ENCODE assay signal across 32 cellular contexts in genomic region chr3:11198495-11198894, GRCh38.
"Had no signal": no experiment of that assay in that cellular context is flagged by ENCODE, and none has a peak within 500 bp of the region (broad histone marks: within the 10 kb centered on the region; RNA-seq: fewer than 3 reads in every experiment).

No MANE protein-coding gene starts in this region.

- H3K9me3 ChIP-seq: breast epithelium, pancreas, psoas muscle, sigmoid colon, tibial nerve had no signal

- H3K4me3 Mint-ChIP-seq: activated naive CD4-positive, alpha-beta T cell treated with anti-CD3 and anti-CD28 coated beads, Interleukin-2, amount 10 ng/mL, durations not matched to agents 7 days and 5 days; activated T-helper 1 cell treated with anti-CD3 and anti-CD28 coated beads, Interleukin-12 subunit alpha, Interleukin-12 subunit beta, Interleukin-2, Interleukin-4 antibody, amounts not matched to agents 30 ng/mL and 10 ng/mL and 1 ng/mL, durations not matched to agents 14 hours and 24 hours and 36 hours; central memory CD8-positive, alpha-beta T cell; mesothelial cell of epicardium; naive B cell; nephron progenitor cell; stimulated activated memory B cell treated with anti-CD40 and anti-IgM and Interleukin-4, amounts not matched to agents 10 μg/mL and 1 μg/mL and 100 μg/mL, for 72 hours had no signal

- H3K36me3 ChIP-seq: breast epithelium, pancreas, sigmoid colon, stomach, tibial nerve had no signal

- H3K36me3 Mint-ChIP-seq: activated naive CD4-positive, alpha-beta T cell treated with anti-CD3 and anti-CD28 coated beads, Interleukin-2, amount 10 ng/mL, durations not matched to agents 7 days and 5 days; mesothelial cell of epicardium; naive B cell; stimulated activated memory B cell treated with anti-CD40 and anti-IgM and Interleukin-4, amounts not matched to agents 10 μg/mL and 1 μg/mL and 100 μg/mL, for 72 hours had no signal

- H3K9me3 Mint-ChIP-seq: activated naive CD4-positive, alpha-beta T cell treated with anti-CD3 and anti-CD28 coated beads, Interleukin-2, amount 10 ng/mL, durations not matched to agents 7 days and 5 days; activated T-helper 1 cell treated with anti-CD3 and anti-CD28 coated beads, Interleukin-12 subunit alpha, Interleukin-12 subunit beta, Interleukin-2, Interleukin-4 antibody, amounts not matched to agents 30 ng/mL and 10 ng/mL and 1 ng/mL, durations not matched to agents 14 hours and 24 hours and 36 hours; central memory CD8-positive, alpha-beta T cell had no signal

- H3K4me1 ChIP-seq: breast epithelium, pancreas had no signal

- H3K27ac ChIP-seq: pancreas, psoas muscle, VCaP had no signal

- H3K27ac Mint-ChIP-seq: activated naive CD4-positive, alpha-beta T cell treated with anti-CD3 and anti-CD28 coated beads, Interleukin-2, amount 10 ng/mL, durations not matched to agents 7 days and 5 days; activated T-helper 1 cell treated with anti-CD3 and anti-CD28 coated beads, Interleukin-12 subunit alpha, Interleukin-12 subunit beta, Interleukin-2, Interleukin-4 antibody, amounts not matched to agents 30 ng/mL and 10 ng/mL and 1 ng/mL, durations not matched to agents 14 hours and 24 hours and 36 hours; naive B cell; nephron progenitor cell; stimulated activated memory B cell treated with anti-CD40 and anti-IgM and Interleukin-4, amounts not matched to agents 10 μg/mL and 1 μg/mL and 100 μg/mL, for 72 hours had no signal

- ATAC-seq: left cardiac atrium; left ventricle myocardium superior; pancreas; psoas muscle; stimulated activated memory B cell treated with anti-CD40 and anti-IgM and Interleukin-4, amounts not matched to agents 10 μg/mL and 1 μg/mL and 100 μg/mL, for 72 hours had no signal

- H3K4me3 ChIP-seq: breast epithelium, pancreas, psoas muscle, sigmoid colon, stomach, tibial nerve had no signal

- DNase-seq: activated CD4-positive, alpha-beta T cell treated with anti-CD3 and anti-CD28 coated beads for 4 hours; activated CD4-positive, alpha-beta T cell treated with anti-CD3 and anti-CD28 coated beads, Interleukin-2, amount 50 U/mL, for 48 hours; activated CD8-positive, alpha-beta memory T cell treated with anti-CD3 and anti-CD28 coated beads for 24 hours; activated effector memory CD4-positive, alpha-beta T cell treated with anti-CD3 and anti-CD28 coated beads, Interleukin-2, amount 50 U/mL, for 16 hours; activated naive CD4-positive, alpha-beta T cell treated with anti-CD3 and anti-CD28 coated beads, Interleukin-2, amount 10 ng/mL, durations not matched to agents 7 days and 5 days; amniotic stem cell; dermis blood vessel endothelial cell; effector CD4-positive, alpha-beta T cell; glutamatergic neuron; left cardiac atrium; left ventricle myocardium superior; naive B cell; nephron progenitor cell; pancreas; psoas muscle; sigmoid colon; small intestine; stimulated activated CD4-positive, alpha-beta T cell treated with anti-CD3 and anti-CD28 coated beads, Interleukin-1b, Interleukin-23, amount 100 ng/mL, for 48 hours; stimulated activated CD4-positive, alpha-beta T cell treated with anti-CD3 and anti-CD28 coated beads, Interleukin-4, amount 100 ng/mL, for 4 hours; stimulated activated CD8-positive, alpha-beta memory T cell treated with anti-CD3 and anti-CD28 coated beads, Interleukin-4, amount 100 ng/mL, for 48 hours; stomach had no signal

- FAIRE-seq: colon, frontal cortex, keratinocyte, pancreas, small intestine, TTC549 had no signal

- H3K27me3 ChIP-seq: breast epithelium, pancreas, sigmoid colon, tibial nerve had no signal

- H3K4me1 Mint-ChIP-seq: naive B cell; stimulated activated memory B cell treated with anti-CD40 and anti-IgM and Interleukin-4, amounts not matched to agents 10 μg/mL and 1 μg/mL and 100 μg/mL, for 72 hours had no signal
